In genomic region chr4:8113611-8114343, GRCh38 we compare ENCODE assay signal across 23 cellular contexts. TPM values are rescaled to one million over a fixed set of nuclear protein-coding genes. Genes with fewer than 3 reads are reported as not detected.
DNase-seq lines count a peak whose midpoint lies in the region; ATAC-seq, FAIRE-seq and TF ChIP-seq lines count a peak whose summit lies in the region.
"Had no signal": no experiment of that assay in that cellular context is flagged by ENCODE, and none has a peak within 500 bp of the region (broad histone marks: within the 10 kb centered on the region; RNA-seq: fewer than 3 reads in every experiment).

No MANE protein-coding gene starts in this region.

- POLR2A ChIA-PET in activated CD4-positive, alpha-beta T cell treated with anti-CD3 and anti-CD28 coated beads for 36 hours (lab: Charles Lee): no interaction called here

- no peak for FAIRE-seq in urothelium cell line (lab: Jason Lieb, UNC)
- FAIRE-seq: GM12878, H54 had no signal

- peak; percentile 29 for ATAC-seq in left colon
- ATAC-seq in psoas muscle: peak; percentile 36 to 68 (median 53)
- no peak for ATAC-seq in activated CD4-positive, alpha-beta T cell treated with anti-CD3 and anti-CD28 coated beads for 36 hours
- no peak for ATAC-seq in activated T-helper 17 cell treated with anti-CD3 and anti-CD28 coated beads, Interleukin-2, amount 50 U/mL, for 72 hours (replicated peaks)
- ATAC-seq: foreskin keratinocyte, GM12878, WTC11 had no signal

- CTCF ChIA-PET in activated CD4-positive, alpha-beta T cell treated with anti-CD3 and anti-CD28 coated beads for 36 hours (lab: Charles Lee): no interaction called here

- WGBS in psoas muscle, 3 donors: 25 to 41% (median 29%) methylated on average over 13 of the region's 13 CpGs

- H3K27me3 ChIP-seq in psoas muscle (ENCODE audit: insufficient read depth in 3 of 3, low read length in 2 of 3) (no peaks in the 10 kb centered on the region), tibial artery (no peaks in the 10 kb centered on the region)

- DNase-seq in COLO668 (lab: John Stamatoyannopoulos, UW; ENCODE audit: unreplicated experiment) (peak; percentile 51), chondrocyte (ENCODE audit: low spot score) (peak; percentile 71), left colon (no peak), psoas muscle (peak; percentile 43 to 85), tibial artery (no peak), urothelium cell line (ENCODE audit: low spot score) (no peak)
- no peak for DNase-seq in activated CD4-positive, alpha-beta T cell treated with anti-CD3 and anti-CD28 coated beads for 36 hours
- DNase-seq: activated CD4-positive, alpha-beta memory T cell treated with anti-CD3 and anti-CD28 coated beads, Interleukin-2, amount 10 ng/mL, durations not matched to agents 7 days and 5 days; activated naive CD4-positive, alpha-beta T cell; caudate nucleus; CD4-positive, alpha-beta T cell; DMS153; foreskin keratinocyte; GF-D8; NCI-H187; NCI-H774; OCI-M1 had no signal

- H3K27ac Mint-ChIP-seq in chondrocyte (ENCODE audit: unreplicated experiment): no peak overlapping the region
- no peak overlapping the region for H3K27ac Mint-ChIP-seq in activated CD4-positive, alpha-beta T cell treated with anti-CD3 and anti-CD28 coated beads for 36 hours
- no peak overlapping the region for H3K27ac Mint-ChIP-seq in activated T-helper 17 cell treated with anti-CD3 and anti-CD28 coated beads, Interleukin-2, amount 50 U/mL, for 72 hours
- H3K27ac Mint-ChIP-seq: activated CD4-positive, alpha-beta memory T cell treated with anti-CD3 and anti-CD28 coated beads, Interleukin-2, amount 10 ng/mL, durations not matched to agents 7 days and 5 days; CD4-positive, alpha-beta T cell; WTC11 had no signal

- peaks cover 1% of the 10 kb centered on the region for H3K36me3 Mint-ChIP-seq in chondrocyte (ENCODE audit: low read depth)
- no peaks in the 10 kb centered on the region for H3K36me3 Mint-ChIP-seq in activated CD4-positive, alpha-beta T cell treated with anti-CD3 and anti-CD28 coated beads for 36 hours (ENCODE audit: low read depth)
- H3K36me3 Mint-ChIP-seq in activated T-helper 17 cell treated with anti-CD3 and anti-CD28 coated beads, Interleukin-2, amount 50 U/mL, for 72 hours (ENCODE audit: low read depth): no peaks in the 10 kb centered on the region
- H3K36me3 Mint-ChIP-seq: WTC11 had no signal

- TF ChIP-seq CTCF in chondrocyte (IDR thresholded peaks at IDR 0.05) (no peak), psoas muscle (IDR thresholded peaks at IDR 0.05) (no peak), tibial artery (IDR thresholded peaks at IDR 0.05) (no peak)

- no peaks in the 10 kb centered on the region for H3K4me1 Mint-ChIP-seq in chondrocyte (ENCODE audit: low read depth)
- no peaks in the 10 kb centered on the region for H3K4me1 Mint-ChIP-seq in activated CD4-positive, alpha-beta T cell treated with anti-CD3 and anti-CD28 coated beads for 36 hours
- peaks cover 11% of the 10 kb centered on the region for H3K4me1 Mint-ChIP-seq in activated T-helper 17 cell treated with anti-CD3 and anti-CD28 coated beads, Interleukin-2, amount 50 U/mL, for 72 hours

- peaks cover 57% of the 10 kb centered on the region for H3K27me3 Mint-ChIP-seq in chondrocyte (ENCODE audit: low read depth)
- no peaks in the 10 kb centered on the region for H3K27me3 Mint-ChIP-seq in activated CD4-positive, alpha-beta T cell treated with anti-CD3 and anti-CD28 coated beads for 36 hours
- H3K27me3 Mint-ChIP-seq in activated T-helper 17 cell treated with anti-CD3 and anti-CD28 coated beads, Interleukin-2, amount 50 U/mL, for 72 hours: no peaks in the 10 kb centered on the region

- no peak overlapping the region for H3K4me3 Mint-ChIP-seq in chondrocyte (ENCODE audit: unreplicated experiment)
- H3K4me3 Mint-ChIP-seq in activated CD4-positive, alpha-beta T cell treated with anti-CD3 and anti-CD28 coated beads for 36 hours: no peak overlapping the region
- H3K4me3 Mint-ChIP-seq in activated T-helper 17 cell treated with anti-CD3 and anti-CD28 coated beads, Interleukin-2, amount 50 U/mL, for 72 hours: no peak overlapping the region
- H3K4me3 Mint-ChIP-seq: activated CD4-positive, alpha-beta memory T cell treated with anti-CD3 and anti-CD28 coated beads, Interleukin-2, amount 10 ng/mL, durations not matched to agents 7 days and 5 days; CD4-positive, alpha-beta T cell; WTC11 had no signal

- intact Hi-C loops in left colon (cut with DNase I, micrococcal nuclease) (no loop called here), psoas muscle (cut with DNase I) (no loop called here), tibial artery (cut with DNase I; ENCODE audit: low total_unique reads) (no loop called here)
- intact Hi-C loops in activated CD4-positive, alpha-beta T cell treated with anti-CD3 and anti-CD28 coated beads for 36 hours (cut with DNase I, micrococcal nuclease): no loop called here

- H3K4me1 ChIP-seq in psoas muscle: peaks cover 83% of the 10 kb centered on the region
- H3K4me1 ChIP-seq in tibial artery: peaks cover 0 to 13% (median 3%) of the 10 kb centered on the region in 4 donors
- H3K4me1 ChIP-seq: foreskin keratinocyte, SJSA1 had no signal

- peaks cover 0 to 40% of the 10 kb centered on the region in 2 donors for H3K36me3 ChIP-seq in psoas muscle (ENCODE audit: insufficient read depth in 1 of 2, low read depth in 1 of 2)
- H3K36me3 ChIP-seq in tibial artery: no peaks in the 10 kb centered on the region
- H3K36me3 ChIP-seq: SJSA1 had no signal

- no peaks in the 10 kb centered on the region for H3K9me3 Mint-ChIP-seq in chondrocyte (ENCODE audit: low read depth)
- no peaks in the 10 kb centered on the region for H3K9me3 Mint-ChIP-seq in activated CD4-positive, alpha-beta T cell treated with anti-CD3 and anti-CD28 coated beads for 36 hours (ENCODE audit: low read depth)
- no peaks in the 10 kb centered on the region for H3K9me3 Mint-ChIP-seq in activated T-helper 17 cell treated with anti-CD3 and anti-CD28 coated beads, Interleukin-2, amount 50 U/mL, for 72 hours
- H3K9me3 Mint-ChIP-seq: activated CD4-positive, alpha-beta memory T cell treated with anti-CD3 and anti-CD28 coated beads, Interleukin-2, amount 10 ng/mL, durations not matched to agents 7 days and 5 days; CD4-positive, alpha-beta T cell had no signal

- no peaks in the 10 kb centered on the region for H3K9me3 ChIP-seq in psoas muscle
- no peaks in the 10 kb centered on the region for H3K9me3 ChIP-seq in tibial artery
- H3K9me3 ChIP-seq: SJSA1 had no signal

- H3K4me3 ChIP-seq in psoas muscle (peak overlapping the region; percentile 39), tibial artery (no peak overlapping the region)
- H3K4me3 ChIP-seq: GM12878, SJSA1 had no signal

- H3K27ac ChIP-seq in psoas muscle (peak overlapping the region; percentile 98), tibial artery (no peak overlapping the region)
- H3K27ac ChIP-seq: foreskin keratinocyte, KMS-11, SJSA1 had no signal

RNA-seq across cellular contexts. Expression of gene ABLIM2, which starts 44.8 kb away (rescaled TPM):
- total RNA-seq in chondrocyte: 0.47 to 0.70 TPM (median 0.64 TPM) in 3 replicates
- total RNA-seq in left colon: 10 to 100 TPM; 18.7 to 24.4 TPM
- total RNA-seq in psoas muscle: 100 to 1,000 TPM; 127 to 956 (median 461) TPM
- 100 to 1,000 TPM in 2 of 3 donors, 10 to 100 TPM in 1; 82.2 to 295 (median 123) TPM for polyA plus RNA-seq in psoas muscle
- total RNA-seq in activated CD4-positive, alpha-beta T cell treated with anti-CD3 and anti-CD28 coated beads for 36 hours: under 1 TPM; 0.58 to 0.64 TPM
- under 1 TPM; 0.53 to 0.82 TPM for total RNA-seq in activated T-helper 17 cell treated with anti-CD3 and anti-CD28 coated beads, Interleukin-2, amount 50 U/mL, for 72 hours

Comparison
In these comparisons a context has a peak if more than half of its experiments do, and no peak if none do; other contexts are left out.
1. DNase-seq: peak in COLO668 (single experiment), chondrocyte (single experiment) and psoas muscle (2 of 2); none in left colon (0 of 2), tibial artery (0 of 2), urothelium cell line (single experiment) and activated CD4-positive, alpha-beta T cell treated with anti-CD3 and anti-CD28 coated beads for 36 hours (single experiment).
2. ATAC-seq: peak in left colon (single experiment) and psoas muscle (4 of 4); none in activated CD4-positive, alpha-beta T cell treated with anti-CD3 and anti-CD28 coated beads for 36 hours (single experiment) and activated T-helper 17 cell treated with anti-CD3 and anti-CD28 coated beads, Interleukin-2, amount 50 U/mL, for 72 hours (single experiment).
3. RNA of gene ABLIM2, which starts 44.8 kb away (total RNA-seq): 127 to 956 TPM in psoas muscle and 18.7 to 24.4 TPM in left colon; 0.53 to 0.82 TPM in activated T-helper 17 cell treated with anti-CD3 and anti-CD28 coated beads, Interleukin-2, amount 50 U/mL, for 72 hours, 0.58 to 0.64 TPM in activated CD4-positive, alpha-beta T cell treated with anti-CD3 and anti-CD28 coated beads for 36 hours and 0.47 to 0.70 TPM in chondrocyte; every median in the first group is over 10 times any median in the second.